3 cellular contexts compared by ENCODE assay signal in genomic region chr19:11100064-11100463, GRCh38.
TF ChIP-seq lines count a peak whose summit lies in the region.

No MANE protein-coding gene starts in this region.

TF ChIP-seq in A549, 52 proteins besides CTCF, POLR2A, EP300 and RAD21:
- TF ChIP-seq ZC3H11A (IDR thresholded peaks at IDR 0.05) (no peak), POLR2AphosphoS2 (conservative IDR thresholded peaks at IDR 0.05; ENCODE audit: low read length) (0 out of 2 replicates have a peak, but pooled peaks have one; percentile 75)

TF ChIP-seq in GM12878, 131 proteins besides CTCF, POLR2A, EP300 and RAD21:
- TF ChIP-seq EED (IDR thresholded peaks at IDR 0.05; ENCODE audit: low read depth) (no peak), ZNF24 (IDR thresholded peaks at IDR 0.05) (no peak), YBX1 (IDR thresholded peaks at IDR 0.05) (no peak), RB1 (IDR thresholded peaks at IDR 0.05; ENCODE audit: borderline replicate concordance) (no peak), CBX5 (IDR thresholded peaks at IDR 0.05; ENCODE audit: low read depth) (no peak), CBX3 (IDR thresholded peaks at IDR 0.05; ENCODE audit: borderline replicate concordance, low read depth) (no peak), MEF2A (IDR thresholded peaks at IDR 0.05; ENCODE audit: insufficient read depth, low read depth, low read length) (no peak), HSF1 (IDR thresholded peaks at IDR 0.05; ENCODE audit: low read depth, low read length) (no peak), TCF7 (IDR thresholded peaks at IDR 0.05; ENCODE audit: borderline replicate concordance) (no peak), NFIC (IDR thresholded peaks at IDR 0.05; ENCODE audit: low read depth, low read length) (no peak), KDM1A (IDR thresholded peaks at IDR 0.05; ENCODE audit: borderline replicate concordance) (no peak), RELA (IDR thresholded peaks at IDR 0.05; ENCODE audit: borderline replicate concordance, partially characterized antibody) (no peak), YY1 (IDR thresholded peaks at IDR 0.05; ENCODE audit: low read depth, low read length) (no peak), PAX5 (IDR thresholded peaks at IDR 0.05; ENCODE audit: borderline replicate concordance, low read depth, low read length) (no peak)
- TF ChIP-seq, protein P1, sequence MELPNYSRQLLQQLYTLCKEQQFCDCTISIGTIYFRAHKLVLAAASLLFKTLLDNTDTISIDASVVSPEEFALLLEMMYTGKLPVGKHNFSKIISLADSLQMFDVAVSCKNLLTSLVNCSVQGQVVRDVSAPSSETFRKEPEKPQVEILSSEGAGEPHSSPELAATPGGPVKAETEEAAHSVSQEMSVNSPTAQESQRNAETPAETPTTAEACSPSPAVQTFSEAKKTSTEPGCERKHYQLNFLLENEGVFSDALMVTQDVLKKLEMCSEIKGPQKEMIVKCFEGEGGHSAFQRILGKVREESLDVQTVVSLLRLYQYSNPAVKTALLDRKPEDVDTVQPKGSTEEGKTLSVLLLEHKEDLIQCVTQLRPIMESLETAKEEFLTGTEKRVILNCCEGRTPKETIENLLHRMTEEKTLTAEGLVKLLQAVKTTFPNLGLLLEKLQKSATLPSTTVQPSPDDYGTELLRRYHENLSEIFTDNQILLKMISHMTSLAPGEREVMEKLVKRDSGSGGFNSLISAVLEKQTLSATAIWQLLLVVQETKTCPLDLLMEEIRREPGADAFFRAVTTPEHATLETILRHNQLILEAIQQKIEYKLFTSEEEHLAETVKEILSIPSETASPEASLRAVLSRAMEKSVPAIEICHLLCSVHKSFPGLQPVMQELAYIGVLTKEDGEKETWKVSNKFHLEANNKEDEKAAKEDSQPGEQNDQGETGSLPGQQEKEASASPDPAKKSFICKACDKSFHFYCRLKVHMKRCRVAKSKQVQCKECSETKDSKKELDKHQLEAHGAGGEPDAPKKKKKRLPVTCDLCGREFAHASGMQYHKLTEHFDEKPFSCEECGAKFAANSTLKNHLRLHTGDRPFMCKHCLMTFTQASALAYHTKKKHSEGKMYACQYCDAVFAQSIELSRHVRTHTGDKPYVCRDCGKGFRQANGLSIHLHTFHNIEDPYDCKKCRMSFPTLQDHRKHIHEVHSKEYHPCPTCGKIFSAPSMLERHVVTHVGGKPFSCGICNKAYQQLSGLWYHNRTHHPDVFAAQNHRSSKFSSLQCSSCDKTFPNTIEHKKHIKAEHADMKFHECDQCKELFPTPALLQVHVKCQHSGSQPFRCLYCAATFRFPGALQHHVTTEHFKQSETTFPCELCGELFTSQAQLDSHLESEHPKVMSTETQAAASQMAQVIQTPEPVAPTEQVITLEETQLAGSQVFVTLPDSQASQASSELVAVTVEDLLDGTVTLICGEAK (IDR thresholded peaks at IDR 0.05; ENCODE audit: borderline replicate concordance) = no peak

TF ChIP-seq in GM12891, 5 proteins besides CTCF, POLR2A, EP300 and RAD21:
- no peak for TF ChIP-seq TAF1 (IDR thresholded peaks at IDR 0.05; ENCODE audit: low read depth, low read length)
- no peak for TF ChIP-seq PAX5 (IDR thresholded peaks at IDR 0.05; ENCODE audit: insufficient read depth, low read length, severe bottlenecking)
- TF ChIP-seq POU2F2 (IDR thresholded peaks at IDR 0.05; ENCODE audit: low read depth, low read length) = no peak
- TF ChIP-seq SPI1 (IDR thresholded peaks at IDR 0.05; ENCODE audit: low read depth, low read length) = no peak
- no peak for TF ChIP-seq POLR2AphosphoS5 (IDR thresholded peaks at IDR 0.05; ENCODE audit: low read depth, low read length)
